In genomic region chr15:36693644-36694043, GRCh38 we compare ENCODE assay signal across 25 cellular contexts.
"Had no signal": no experiment of that assay in that cellular context is flagged by ENCODE, and none has a peak within 500 bp of the region (broad histone marks: within the 10 kb centered on the region; RNA-seq: fewer than 3 reads in every experiment).

No MANE protein-coding gene starts in this region.

- ATAC-seq: effector memory CD8-positive, alpha-beta T cell; esophagus mucosa; gastrocnemius medialis; heart right ventricle; left cardiac atrium; left lung; left ventricle myocardium superior; lower lobe of right lung; mucosa of descending colon had no signal

- H3K27me3 ChIP-seq: colonic mucosa, esophagus squamous epithelium, gastrocnemius medialis, heart right ventricle, left lung had no signal

- FAIRE-seq: endometrium, islet of Langerhans, keratinocyte had no signal

- DNase-seq: colonic mucosa; cortex of kidney; effector CD8-positive, alpha-beta T cell; effector memory CD8-positive, alpha-beta T cell; endodermal cell; erythroblast; esophagus squamous epithelium; foreskin fibroblast; foreskin melanocyte; gastrocnemius medialis; glutamatergic neuron; head of caudate nucleus; heart right ventricle; hippocampal formation; left cardiac atrium; left lung; left ventricle myocardium superior; lower lobe of right lung; mesenchymal stem cell; mucosa of descending colon had no signal

- H3K9me3 ChIP-seq: colonic mucosa, esophagus squamous epithelium, gastrocnemius medialis, heart right ventricle, left lung, lower lobe of right lung, mucosa of descending colon had no signal

- H3K4me1 ChIP-seq: colonic mucosa, gastrocnemius medialis, left lung, lower lobe of right lung had no signal

- H3K36me3 ChIP-seq: colonic mucosa, gastrocnemius medialis, lower lobe of right lung had no signal

- H3K27ac ChIP-seq: colonic mucosa, epithelial cell of prostate, esophagus squamous epithelium, gastrocnemius medialis, heart right ventricle, left lung, lower lobe of right lung had no signal

- H3K4me3 ChIP-seq: colonic mucosa, esophagus squamous epithelium, gastrocnemius medialis, heart right ventricle, left lung, lower lobe of right lung, mucosa of descending colon had no signal
